ENCODE assay signal across 25 cellular contexts in genomic region chr15:25397110-25397509, GRCh38. TPM values are rescaled to one million over a fixed set of nuclear protein-coding genes. Genes with fewer than 3 reads are reported as not detected.
DNase-seq lines count a peak whose midpoint lies in the region; ATAC-seq, FAIRE-seq and TF ChIP-seq lines count a peak whose summit lies in the region.
"Had no signal": no experiment of that assay in that cellular context is flagged by ENCODE, and none has a peak within 500 bp of the region (broad histone marks: within the 10 kb centered on the region; RNA-seq: fewer than 3 reads in every experiment).

No MANE protein-coding gene starts in this region.

- no peak for ATAC-seq in activated CD4-positive, alpha-beta T cell treated with anti-CD3 and anti-CD28 coated beads for 36 hours
- ATAC-seq in esophagus mucosa (peak; percentile 38), psoas muscle (peak in 2 of 4 donors; percentile 26)
- ATAC-seq: lower lobe of right lung, T-cell had no signal

- FAIRE-seq in astrocyte (lab: Jason Lieb, UNC), result no peak

- peak overlapping the region; percentile 20 for H3K27ac Mint-ChIP-seq in activated CD4-positive, alpha-beta T cell treated with anti-CD3 and anti-CD28 coated beads for 36 hours
- H3K27ac Mint-ChIP-seq in activated CD4-positive, alpha-beta T cell treated with anti-CD3 and anti-CD28 coated beads, Interleukin-2, amount 10 ng/mL, durations not matched to agents 7 days and 5 days, result no peak overlapping the region
- no peak overlapping the region for H3K27ac Mint-ChIP-seq in astrocyte (ENCODE audit: unreplicated experiment)

- H3K27me3 Mint-ChIP-seq in activated CD4-positive, alpha-beta T cell treated with anti-CD3 and anti-CD28 coated beads for 36 hours, result no peaks in the 10 kb centered on the region
- H3K27me3 Mint-ChIP-seq in activated CD4-positive, alpha-beta T cell treated with anti-CD3 and anti-CD28 coated beads, Interleukin-2, amount 10 ng/mL, durations not matched to agents 7 days and 5 days, result no peaks in the 10 kb centered on the region
- H3K27me3 Mint-ChIP-seq in astrocyte (ENCODE audit: low read depth, unreplicated experiment), result no peaks in the 10 kb centered on the region
- H3K27me3 Mint-ChIP-seq: brain, T-cell had no signal

- H3K36me3 Mint-ChIP-seq in activated CD4-positive, alpha-beta T cell treated with anti-CD3 and anti-CD28 coated beads for 36 hours (ENCODE audit: low read depth), result peaks cover 64% of the 10 kb centered on the region
- H3K36me3 Mint-ChIP-seq in activated CD4-positive, alpha-beta T cell treated with anti-CD3 and anti-CD28 coated beads, Interleukin-2, amount 10 ng/mL, durations not matched to agents 7 days and 5 days (ENCODE audit: low read depth), result peaks cover 58% of the 10 kb centered on the region
- H3K36me3 Mint-ChIP-seq in astrocyte (ENCODE audit: low read depth, unreplicated experiment), result peaks cover 3% of the 10 kb centered on the region
- H3K36me3 Mint-ChIP-seq: brain had no signal

- peaks cover 38% of the 10 kb centered on the region for H3K4me1 Mint-ChIP-seq in activated CD4-positive, alpha-beta T cell treated with anti-CD3 and anti-CD28 coated beads for 36 hours
- H3K4me1 Mint-ChIP-seq in activated CD4-positive, alpha-beta T cell treated with anti-CD3 and anti-CD28 coated beads, Interleukin-2, amount 10 ng/mL, durations not matched to agents 7 days and 5 days, result peaks cover 2% of the 10 kb centered on the region
- peaks cover 4% of the 10 kb centered on the region for H3K4me1 Mint-ChIP-seq in astrocyte (ENCODE audit: low read depth, unreplicated experiment)

- H3K27me3 ChIP-seq in astrocyte (ENCODE audit: insufficient read depth, low read length), result no peaks in the 10 kb centered on the region
- H3K27me3 ChIP-seq in psoas muscle (ENCODE audit: insufficient read depth in 3 of 3, low read length in 2 of 3), result no peaks in the 10 kb centered on the region
- H3K27me3 ChIP-seq: right atrium auricular region, upper lobe of left lung had no signal

- H3K4me3 ChIP-seq in astrocyte (ENCODE audit: insufficient read depth, low read depth, low read length), result no peak overlapping the region
- H3K4me3 ChIP-seq in psoas muscle, result no peak overlapping the region
- H3K4me3 ChIP-seq: lower lobe of right lung, PC-9, right atrium auricular region, upper lobe of left lung had no signal

- CTCF ChIA-PET in activated CD4-positive, alpha-beta T cell treated with anti-CD3 and anti-CD28 coated beads for 36 hours (lab: Charles Lee), result interaction anchor here (0.6 to 1.1 kb wide), 2 partner anchors 18 to 20 kb away, joined by 3 read pairs; no protein-coding TSS in a partner anchor
- CTCF ChIA-PET in activated CD4-positive, alpha-beta T cell treated with anti-CD3 and anti-CD28 coated beads, Interleukin-2, amount 10 ng/mL, durations not matched to agents 7 days and 5 days (lab: Charles Lee), result no interaction called here

- peaks cover 37% of the 10 kb centered on the region for H4K20me1 ChIP-seq in astrocyte (ENCODE audit: insufficient read depth, low read length)

- no peak overlapping the region for H2AFZ ChIP-seq in astrocyte (ENCODE audit: low read depth, low read length)
- H2AFZ ChIP-seq: PC-9 had no signal

- POLR2A ChIA-PET in activated CD4-positive, alpha-beta T cell treated with anti-CD3 and anti-CD28 coated beads for 36 hours (lab: Charles Lee), result interaction anchor here (0.7 kb wide), 1 partner anchor 11 kb away, joined by 3 read pairs; no protein-coding TSS in a partner anchor
- POLR2A ChIA-PET in activated CD4-positive, alpha-beta T cell treated with anti-CD3 and anti-CD28 coated beads, Interleukin-2, amount 10 ng/mL, durations not matched to agents 7 days and 5 days (lab: Charles Lee), result no interaction called here

- H3K4me3 Mint-ChIP-seq in activated CD4-positive, alpha-beta T cell treated with anti-CD3 and anti-CD28 coated beads for 36 hours, result no peak overlapping the region
- no peak overlapping the region for H3K4me3 Mint-ChIP-seq in activated CD4-positive, alpha-beta T cell treated with anti-CD3 and anti-CD28 coated beads, Interleukin-2, amount 10 ng/mL, durations not matched to agents 7 days and 5 days
- H3K4me3 Mint-ChIP-seq in astrocyte (ENCODE audit: unreplicated experiment), result no peak overlapping the region
- H3K4me3 Mint-ChIP-seq: brain, immature natural killer cell, T-cell had no signal

- peaks cover 8% of the 10 kb centered on the region for H3K9me3 Mint-ChIP-seq in activated CD4-positive, alpha-beta T cell treated with anti-CD3 and anti-CD28 coated beads for 36 hours (ENCODE audit: low read depth)
- H3K9me3 Mint-ChIP-seq in activated CD4-positive, alpha-beta T cell treated with anti-CD3 and anti-CD28 coated beads, Interleukin-2, amount 10 ng/mL, durations not matched to agents 7 days and 5 days, result peaks cover 12% of the 10 kb centered on the region
- peaks cover 2% of the 10 kb centered on the region for H3K9me3 Mint-ChIP-seq in astrocyte (ENCODE audit: unreplicated experiment)
- H3K9me3 Mint-ChIP-seq: immature natural killer cell, T-cell had no signal

- H3K79me2 ChIP-seq in astrocyte (ENCODE audit: insufficient read depth, low read length), result peaks cover 74% of the 10 kb centered on the region

- H3K36me3 ChIP-seq in astrocyte (ENCODE audit: insufficient read depth, low read length), result no peaks in the 10 kb centered on the region
- H3K36me3 ChIP-seq in psoas muscle (ENCODE audit: insufficient read depth in 1 of 2, low read depth in 1 of 2), result peaks cover 0 to 6% of the 10 kb centered on the region in 2 donors

- DNase-seq in activated CD4-positive, alpha-beta T cell treated with anti-CD3 and anti-CD28 coated beads for 36 hours, result no peak
- no peak for DNase-seq in activated CD4-positive, alpha-beta T cell treated with anti-CD3 and anti-CD28 coated beads, Interleukin-2, amount 10 ng/mL, durations not matched to agents 7 days and 5 days
- DNase-seq in astrocyte (ENCODE audit: low read depth) (peak; percentile 17), psoas muscle (no peak), iPS-NIHi11 (ENCODE audit: low spot score) (no peak), germinal center (ENCODE audit: low spot score) (no peak), medulla oblongata (ENCODE audit: extremely low spot score) (no peak)
- DNase-seq: 8988T; activated CD4-positive, alpha-beta T cell treated with anti-CD3 and anti-CD28 coated beads for 48 hours; activated effector memory CD4-positive, alpha-beta T cell treated with anti-CD3 and anti-CD28 coated beads, Interleukin-2, amount 50 U/mL, for 16 hours; AML-193; cortex of kidney; DMS79 treated with DMSO at 0.1 percent for 48 hours; immature natural killer cell; lower lobe of right lung; NCI-H1417; NCI-H2081 treated with DMSO at 0.1 percent for 48 hours; NCI-H510A; PC-9; SIG-M5; T-cell; upper lobe of left lung had no signal

- intact Hi-C loops in activated CD4-positive, alpha-beta T cell treated with anti-CD3 and anti-CD28 coated beads for 36 hours (cut with DNase I, micrococcal nuclease), result no loop called here
- intact Hi-C loops in psoas muscle (cut with DNase I), result no loop called here

- H3K27ac ChIP-seq in astrocyte (ENCODE audit: low read depth, low read length), result no peak overlapping the region
- H3K27ac ChIP-seq in psoas muscle, result peak overlapping the region; percentile 59
- H3K27ac ChIP-seq: lower lobe of right lung, PC-9, right atrium auricular region, upper lobe of left lung had no signal

- no peak overlapping the region for H3K9ac ChIP-seq in astrocyte (ENCODE audit: low read length)

- no peak for TF ChIP-seq CTCF in astrocyte (IDR thresholded peaks at IDR 0.05; ENCODE audit: insufficient read depth, low read depth, low read length)
- TF ChIP-seq CTCF in psoas muscle (IDR thresholded peaks at IDR 0.05), result no peak

- H3K9me3 ChIP-seq in astrocyte (ENCODE audit: insufficient read depth, low read depth, low read length) (no peaks in the 10 kb centered on the region), psoas muscle (peaks cover 11% of the 10 kb centered on the region)
- H3K9me3 ChIP-seq: lower lobe of right lung had no signal

- H3K4me2 ChIP-seq in astrocyte (ENCODE audit: low read length), result no peak overlapping the region
- H3K4me2 ChIP-seq: PC-9 had no signal

- H3K4me1 ChIP-seq in astrocyte (ENCODE audit: insufficient read depth, low read length), result peaks cover 22% of the 10 kb centered on the region
- H3K4me1 ChIP-seq in psoas muscle, result peaks cover 34% of the 10 kb centered on the region

RNA-seq across cellular contexts. Expression of gene UBE3A, which starts 41.7 kb away (rescaled TPM):
- 100 to 1,000 TPM; 101 to 139 TPM for total RNA-seq in activated CD4-positive, alpha-beta T cell treated with anti-CD3 and anti-CD28 coated beads for 36 hours
- total RNA-seq in activated CD4-positive, alpha-beta T cell treated with anti-CD3 and anti-CD28 coated beads, Interleukin-2, amount 10 ng/mL, durations not matched to agents 7 days and 5 days, result 10 to 100 TPM; 80.9 to 93.0 TPM
- 102 and 109 TPM in 2 replicates for total RNA-seq in astrocyte
- total RNA-seq in esophagus mucosa, result 70.0 TPM
- 100 to 1,000 TPM; 144 to 198 (median 159) TPM for total RNA-seq in psoas muscle
- polyA plus RNA-seq in psoas muscle, result 100 to 1,000 TPM in 1 of 3 donors, 10 to 100 TPM in 2; 53.5 to 131 (median 62.3) TPM
